ENCODE assay signal across 12 cellular contexts in the genomic region with DNA sequence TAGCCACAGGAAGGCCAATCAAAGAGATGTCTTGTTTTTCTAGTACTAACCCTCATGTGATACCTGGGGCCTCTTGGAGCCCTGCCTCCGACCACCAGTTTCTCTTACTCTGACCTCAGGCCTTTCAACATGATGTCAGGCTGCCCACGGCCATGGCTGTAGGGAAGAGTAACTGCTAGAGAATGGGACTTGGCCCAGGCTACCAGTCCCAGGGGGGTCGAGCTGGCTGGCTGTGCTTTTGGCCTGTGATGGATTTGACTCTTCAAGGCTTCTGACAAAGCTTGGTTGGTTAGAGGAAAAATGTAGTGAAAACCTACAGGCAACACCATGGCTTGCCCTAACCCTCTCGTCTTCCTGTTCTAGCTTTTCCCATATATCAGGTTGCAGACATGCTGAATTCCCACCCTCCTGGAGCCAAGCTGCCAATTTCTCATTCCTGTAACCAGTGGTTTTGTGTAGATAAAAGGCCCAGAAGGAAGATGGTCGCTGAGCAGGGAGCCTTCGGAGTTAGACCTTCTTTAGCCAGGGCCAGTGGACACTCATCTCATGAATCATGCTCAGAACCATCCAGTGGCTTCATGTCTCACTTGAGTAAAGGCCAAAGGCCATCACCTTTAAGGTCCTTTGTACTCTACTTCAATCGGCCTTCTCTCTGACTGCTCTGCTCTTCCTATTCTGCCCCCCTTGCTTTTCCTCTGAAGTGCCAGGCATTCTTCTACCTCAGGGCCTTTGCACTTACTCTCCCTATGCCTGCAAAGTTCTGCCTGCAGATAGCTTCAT. TPM values are rescaled to one million over a fixed set of nuclear protein-coding genes. Genes with fewer than 3 reads are reported as not detected.
DNase-seq lines count a peak whose midpoint lies in the region; ATAC-seq, FAIRE-seq and TF ChIP-seq lines count a peak whose summit lies in the region.
"Had no signal": no experiment of that assay in that cellular context is flagged by ENCODE, and none has a peak within 500 bp of the region (broad histone marks: within the 10 kb centered on the region; RNA-seq: fewer than 3 reads in every experiment).

No MANE protein-coding gene starts in this region.

- no peaks in the 10 kb centered on the region for H3K27me3 Mint-ChIP-seq in nephron (ENCODE audit: low read depth)
- H3K27me3 Mint-ChIP-seq in MCF 10A (ENCODE audit: insufficient read depth, unreplicated experiment): no peaks in the 10 kb centered on the region

- H3K27me3 ChIP-seq in body of pancreas (no peaks in the 10 kb centered on the region), testis (no peaks in the 10 kb centered on the region)
- H3K27me3 ChIP-seq: vagina had no signal

- H3K36me3 Mint-ChIP-seq in nephron (ENCODE audit: low read depth) (peaks cover 46% of the 10 kb centered on the region), MCF 10A (ENCODE audit: insufficient read depth, unreplicated experiment) (no peaks in the 10 kb centered on the region)

- WGBS in body of pancreas, 2 donors: 69 to 84% methylated on average over 5 to 7 of the region's 7 CpGs
- 76 to 82% methylated on average over 7 of the region's 7 CpGs for WGBS in testis, 2 donors

- TF ChIP-seq CTCF in HEK293 (tag by site-specific recombination; IDR thresholded peaks at IDR 0.05) (no peak), body of pancreas (IDR thresholded peaks at IDR 0.05) (no peak), nephron (IDR thresholded peaks at IDR 0.05; ENCODE audit: unreplicated experiment in 3 of 3) (no peak), MCF 10A (IDR thresholded peaks at IDR 0.05; ENCODE audit: unreplicated experiment) (no peak), testis (IDR thresholded peaks at IDR 0.05) (no peak)

- TF ChIP-seq POLR2A in body of pancreas (IDR thresholded peaks at IDR 0.05): no peak
- TF ChIP-seq POLR2A in testis (IDR thresholded peaks at IDR 0.05): no peak

- H3K4me3 ChIP-seq in HEK293 (ENCODE audit: low read depth, low read length) (no peak overlapping the region), body of pancreas (no peak overlapping the region), testis (no peak overlapping the region)
- H3K4me3 ChIP-seq: vagina had no signal

- CTCF ChIA-PET in HEK293 (lab: Yijun Ruan, JAX): interaction anchor here (0.9 to 1.3 kb wide), 3 partner anchors 19 to 77 kb away, joined by 3 to 4 read pairs (median 3); no protein-coding TSS in a partner anchor
- CTCF ChIA-PET in MCF 10A (lab: Yijun Ruan, JAX): no interaction called here

- BruUV-seq in MCF 10A (replicated peaks; lab: Mats Ljungman, UMichigan): no TSS peak

- ATAC-seq in body of pancreas (peak; percentile 24), GM18870 (IDR thresholded peaks at IDR 0.05; ENCODE audit: unreplicated experiment) (no peak)

- H3K4me3 Mint-ChIP-seq in nephron: no peak overlapping the region
- H3K4me3 Mint-ChIP-seq in MCF 10A (ENCODE audit: unreplicated experiment): no peak overlapping the region

- intact Hi-C loops in body of pancreas (cut with DNase I): no loop called here
- intact Hi-C loops in MCF 10A (cut with micrococcal nuclease): no loop called here
- intact Hi-C loops in testis (cut with DNase I; ENCODE audit: low total_unique reads): no loop called here

- H3K9me3 Mint-ChIP-seq in nephron: no peaks in the 10 kb centered on the region
- H3K9me3 Mint-ChIP-seq in MCF 10A (ENCODE audit: unreplicated experiment): no peaks in the 10 kb centered on the region

- POLR2A ChIA-PET in HEK293 (lab: Yijun Ruan, JAX): no interaction called here
- POLR2A ChIA-PET in MCF 10A (lab: Yijun Ruan, JAX): no interaction called here

- DNase-seq in AG08396 (ENCODE audit: low spot score): peak; percentile 33
- DNase-seq in body of pancreas: peak in 1 of 4 donors; percentile 11
- DNase-seq in urothelium cell line (ENCODE audit: low spot score): no peak
- DNase-seq in MCF 10A (ENCODE audit: unreplicated experiment): no peak
- DNase-seq in testis: no peak
- DNase-seq: C1 segment of cervical spinal cord, NCI-H187 treated with DMSO at 0.1 percent for 48 hours had no signal

- H3K4me1 ChIP-seq in HEK293 (ENCODE audit: control insufficient read depth, insufficient read depth, low read length) (no peaks in the 10 kb centered on the region), body of pancreas (no peaks in the 10 kb centered on the region), testis (peaks cover 4% of the 10 kb centered on the region)

- peak overlapping the region; percentile 21 to 58 (median 57) for H3K27ac Mint-ChIP-seq in nephron
- H3K27ac Mint-ChIP-seq in MCF 10A (ENCODE audit: low read depth, unreplicated experiment): no peak overlapping the region

- H3K27ac ChIP-seq in HEK293 (ENCODE audit: extremely low read depth, low read depth, low read length): no peak overlapping the region
- H3K27ac ChIP-seq in body of pancreas: no peak overlapping the region
- no peak overlapping the region for H3K27ac ChIP-seq in testis
- H3K27ac ChIP-seq: vagina had no signal

- H3K4me1 Mint-ChIP-seq in nephron (peaks cover 47% of the 10 kb centered on the region), MCF 10A (ENCODE audit: insufficient read depth, unreplicated experiment) (peaks cover 6% of the 10 kb centered on the region)

- H3K36me3 ChIP-seq in HEK293 (ENCODE audit: control insufficient read depth in 2 of 2, insufficient read depth in 1 of 2, low read length in 2 of 2) (peaks cover 6 to 26% of the 10 kb centered on the region in 2 experiments; a peak in 2 of 3 replicates), body of pancreas (replicated peaks in 1 of 2; ENCODE audit: insufficient read depth in 1 of 2, low read depth in 2 of 2) (no peaks in the 10 kb centered on the region), testis (ENCODE audit: low read depth, missing control alignments) (no peaks in the 10 kb centered on the region)

- H3K9me3 ChIP-seq in HEK293 (ENCODE audit: control insufficient read depth, insufficient read depth, low read depth, low read length) (no peaks in the 10 kb centered on the region), body of pancreas (no peaks in the 10 kb centered on the region), testis (no peaks in the 10 kb centered on the region)
- H3K9me3 ChIP-seq: vagina had no signal

- FAIRE-seq in urothelium cell line (lab: Jason Lieb, UNC): no peak
- FAIRE-seq: endometrium had no signal

TF ChIP-seq in HEK293, 187 proteins besides CTCF, POLR2A, EP300 and RAD21:
- TF ChIP-seq, protein P1, sequence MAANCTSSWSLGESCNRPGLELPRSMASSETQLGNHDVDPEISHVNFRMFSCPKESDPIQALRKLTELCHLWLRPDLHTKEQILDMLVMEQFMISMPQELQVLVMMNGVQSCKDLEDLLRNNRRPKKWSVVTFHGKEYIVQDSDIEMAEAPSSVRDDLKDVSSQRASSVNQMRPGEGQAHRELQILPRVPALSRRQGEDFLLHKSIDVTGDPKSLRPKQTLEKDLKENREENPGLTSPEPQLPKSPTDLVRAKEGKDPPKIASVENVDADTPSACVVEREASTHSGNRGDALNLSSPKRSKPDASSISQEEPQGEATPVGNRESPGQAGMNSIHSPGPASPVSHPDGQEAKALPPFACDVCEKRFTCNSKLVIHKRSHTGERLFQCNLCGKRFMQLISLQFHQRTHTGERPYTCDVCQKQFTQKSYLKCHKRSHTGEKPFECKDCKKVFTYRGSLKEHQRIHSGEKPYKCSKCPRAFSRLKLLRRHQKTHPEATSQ (tag by site-specific recombination; IDR thresholded peaks at IDR 0.05): no peak
- TF ChIP-seq ZNF174 (tag by site-specific recombination; IDR thresholded peaks at IDR 0.05) (no peak), SP3 (tag by site-specific recombination; IDR thresholded peaks at IDR 0.05) (no peak), ZIC2 (tag by site-specific recombination; IDR thresholded peaks at IDR 0.05) (no peak), ZNF76 (tag by site-specific recombination; IDR thresholded peaks at IDR 0.05; ENCODE audit: borderline replicate concordance, low read depth) (no peak), ZNF266 (tag by site-specific recombination; IDR thresholded peaks at IDR 0.05; ENCODE audit: low read depth) (no peak), ZNF747 (tag by site-specific recombination; IDR thresholded peaks at IDR 0.05) (no peak), ZNF623 (tag by site-specific recombination; IDR thresholded peaks at IDR 0.05) (peak; percentile 97)

RNA-seq across cellular contexts. Expression of a gene that starts 19.7 kb away (rescaled TPM):
- 1 to 10 TPM; 3.1 to 6.6 TPM for total RNA-seq in body of pancreas
- total RNA-seq in MCF 10A (2022): 6.3 TPM in 2 replicates
- 10 to 100 TPM; 16.5 to 22.9 TPM for total RNA-seq in testis
- 28.4 TPM for polyA plus RNA-seq in testis (ENCODE audit: insufficient read depth, low read depth, low replicate concordance)

RNA-seq across cellular contexts. Expression of a gene that starts 20.9 kb away (rescaled TPM):
- total RNA-seq in body of pancreas (10 to 100 TPM; 35.5 to 55.0 TPM), MCF 10A (2022) (60.1 and 75.3 TPM in 2 replicates), testis (10 to 100 TPM; 97.6 to 97.7 TPM)
- polyA plus RNA-seq in testis (ENCODE audit: insufficient read depth, low read depth, low replicate concordance): 126 TPM
